1 cellular context compared by ENCODE assay signal in the genomic region with DNA sequence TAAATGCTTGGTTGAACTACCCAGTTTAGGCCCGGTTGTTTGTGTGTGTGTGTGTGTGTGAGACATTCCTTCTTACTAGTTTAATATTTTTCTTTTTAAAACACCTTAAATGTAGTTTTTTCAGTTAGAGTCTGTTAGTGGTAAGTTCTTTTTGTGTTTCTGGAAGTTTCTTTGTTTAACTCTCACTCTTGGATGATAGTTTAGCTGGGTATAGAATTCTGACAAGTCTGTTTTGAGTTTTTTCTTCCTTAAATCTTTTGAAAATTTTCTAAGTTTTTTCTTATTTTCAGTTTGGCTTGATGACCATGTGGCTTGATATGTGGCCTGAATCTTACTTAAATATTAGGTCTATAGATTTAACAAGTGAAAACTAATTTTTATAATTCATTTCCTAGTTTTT.
TF ChIP-seq lines count a peak whose summit lies in the region.

No MANE protein-coding gene starts in this region.

TF ChIP-seq in HepG2, 621 proteins besides CTCF, POLR2A, EP300 and RAD21:
- TF ChIP-seq ZBTB1 (CRISPR knock-in tag; IDR thresholded peaks at IDR 0.05; ENCODE audit: borderline replicate concordance) (no peak), ZFP1 (CRISPR knock-in tag; IDR thresholded peaks at IDR 0.05) (peak; percentile 99), PTBP1 (IDR thresholded peaks at IDR 0.05; ENCODE audit: low read depth, low read length, poor library complexity, severe bottlenecking) (no peak)
TF ChIP-seq in HepG2: peak in this region for 1.
